In the genomic region with DNA sequence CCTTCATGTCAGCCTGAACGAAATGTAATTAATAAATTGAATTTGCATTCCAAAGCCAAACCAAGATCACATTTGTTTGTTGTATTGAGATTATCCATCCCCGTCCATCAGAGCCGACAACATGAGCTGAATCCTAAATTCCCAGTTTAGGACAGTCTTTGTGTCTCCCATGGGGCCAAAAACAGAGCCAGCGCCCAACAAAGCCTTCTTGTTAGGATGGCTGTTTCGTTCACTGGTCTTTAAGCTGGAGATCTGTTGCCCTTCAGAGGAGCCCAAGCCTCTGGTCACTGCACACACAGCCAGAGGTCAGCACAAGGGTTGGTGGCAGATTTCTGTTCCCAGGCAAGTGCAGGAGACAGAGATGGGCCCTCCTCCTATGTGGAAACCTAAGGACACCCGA, we compare ENCODE assay signal across 23 cellular contexts. TPM values are rescaled to one million over a fixed set of nuclear protein-coding genes. Genes with fewer than 3 reads are reported as not detected.
DNase-seq lines count a peak whose midpoint lies in the region; ATAC-seq and TF ChIP-seq lines count a peak whose summit lies in the region.
"Had no signal": no experiment of that assay in that cellular context is flagged by ENCODE, and none has a peak within 500 bp of the region (broad histone marks: within the 10 kb centered on the region; RNA-seq: fewer than 3 reads in every experiment).

No MANE protein-coding gene starts in this region.

- H3K36me3 ChIP-seq in gastroesophageal sphincter (peaks cover 0 to 3% of the 10 kb centered on the region in 2 donors), testis (ENCODE audit: low read depth, missing control alignments) (no peaks in the 10 kb centered on the region)
- H3K36me3 ChIP-seq: MG63 had no signal

- H3K27ac ChIP-seq in dorsolateral prefrontal cortex = peak overlapping the region in 58 of 59 donors; percentile 59 to 97 (median 87)
- no peak overlapping the region for H3K27ac ChIP-seq in gastroesophageal sphincter
- H3K27ac ChIP-seq in testis = no peak overlapping the region
- H3K27ac ChIP-seq: PC-9 had no signal

- no peaks in the 10 kb centered on the region for H3K9me3 ChIP-seq in gastroesophageal sphincter
- no peaks in the 10 kb centered on the region for H3K9me3 ChIP-seq in testis
- H3K9me3 ChIP-seq: MG63 had no signal

- TF ChIP-seq CTCF in dorsolateral prefrontal cortex (IDR thresholded peaks at IDR 0.05 in 54 of 56, conservative IDR thresholded peaks at IDR 0.05 in 2 of 56; ENCODE audit: low read depth in 1 of 56, partially characterized antibody in 56 of 56) (peak in 7 of 56 donors; percentile 8 to 34 (median 18)), gastroesophageal sphincter (IDR thresholded peaks at IDR 0.05) (no peak), testis (IDR thresholded peaks at IDR 0.05) (no peak)

- H3K4me3 ChIP-seq in dorsolateral prefrontal cortex (no peak overlapping the region), gastroesophageal sphincter (no peak overlapping the region), testis (no peak overlapping the region)
- H3K4me3 ChIP-seq: MG63, PC-9 had no signal

- ATAC-seq in gastroesophageal sphincter = no peak

- H3K27me3 ChIP-seq in dorsolateral prefrontal cortex (no peaks in the 10 kb centered on the region), gastroesophageal sphincter (peaks cover 5% of the 10 kb centered on the region), testis (no peaks in the 10 kb centered on the region)

- 77 to 93% methylated on average over 5 of the region's 6 CpGs for WGBS in gastroesophageal sphincter (ENCODE audit: low coverage in 1 of 2), 2 donors
- 86 to 92% methylated on average over 6 of the region's 6 CpGs for WGBS in testis, 2 donors

- H3K4me1 ChIP-seq in gastroesophageal sphincter = no peaks in the 10 kb centered on the region
- H3K4me1 ChIP-seq in testis = no peaks in the 10 kb centered on the region

- TF ChIP-seq EP300 in gastroesophageal sphincter (IDR thresholded peaks at IDR 0.05) = no peak

- DNase-seq in C1 segment of cervical spinal cord (lab: John Stamatoyannopoulos, UW) = peak in 10 of 14 donors; percentile 36 to 62 (median 41)
- DNase-seq in dorsolateral prefrontal cortex = peak in 8 of 10 donors; percentile 49 to 87 (median 76)
- peak; percentile 94 for DNase-seq in medulla oblongata (ENCODE audit: extremely low spot score)
- peak in 7 of 10 donors; percentile 56 to 96 (median 75) for DNase-seq in posterior cingulate gyrus
- no peak for DNase-seq in testis
- DNase-seq in amniotic stem cell (lab: John Stamatoyannopoulos, UW) = no peak
- DNase-seq in AG08395 (ENCODE audit: low spot score) = no peak
- DNase-seq: 8988T, AML-193, H7, MG63, NCI-H1417, NCI-H1694 treated with DMSO at 0.1 percent for 48 hours, NCI-H2107, NCI-H69, PC-9, RPMI8226, SHP77 had no signal

- TF ChIP-seq POLR2A in gastroesophageal sphincter (IDR thresholded peaks at IDR 0.05) (no peak), testis (IDR thresholded peaks at IDR 0.05) (no peak)

- intact Hi-C loops in dorsolateral prefrontal cortex (cut with DNase I) (loop anchor here (5.0 kb wide), 3 partner anchors 34 to 89 kb away; no protein-coding TSS in a partner anchor), posterior cingulate gyrus (cut with DNase I) (no loop called here), testis (cut with DNase I; ENCODE audit: low total_unique reads) (no loop called here)

RNA-seq across cellular contexts. Expression of a gene that starts 25.8 kb away (rescaled TPM):
- total RNA-seq in dorsolateral prefrontal cortex = 10 to 100 TPM; 16.1 to 61.7 (median 35.6) TPM
- 1 to 10 TPM in 1 of 4 donors, under 1 TPM in 3; 0.35 to 2.5 (median 0.73) TPM for total RNA-seq in gastroesophageal sphincter
- total RNA-seq in testis = 1 to 10 TPM; 3.0 to 6.1 TPM
- polyA plus RNA-seq in testis (ENCODE audit: insufficient read depth, low read depth, low replicate concordance) = 1.6 TPM
- total RNA-seq: Daoy, LHCN-M2, NCI-H460, PC-9 had no signal
- polyA plus RNA-seq: CD14-positive monocyte had no signal

RNA-seq across cellular contexts. Expression of a gene that starts 53.3 kb away (rescaled TPM):
- total RNA-seq in dorsolateral prefrontal cortex (10 to 100 TPM in 5 of 120 experiments, 1 to 10 TPM in 115; 1.5 to 14.9 (median 4.6) TPM), gastroesophageal sphincter (1 to 10 TPM in 2 of 4 donors, under 1 TPM in 2; 0.50 to 3.0 (median 1.2) TPM), testis (1 to 10 TPM; 5.3 to 7.6 TPM)
- polyA plus RNA-seq in testis (ENCODE audit: insufficient read depth, low read depth, low replicate concordance) = 8.3 TPM
- total RNA-seq: Daoy, LHCN-M2, NCI-H460, PC-9 had no signal

Comparison
In these comparisons a context has a peak if more than half of its experiments do, and no peak if none do; other contexts are left out.
1. DNase-seq: peak in C1 segment of cervical spinal cord (10 of 14), dorsolateral prefrontal cortex (8 of 10), medulla oblongata (single experiment) and posterior cingulate gyrus (7 of 10); none in testis (single experiment), amniotic stem cell (single experiment) and AG08395 (single experiment).
2. H3K27ac ChIP-seq: peak in dorsolateral prefrontal cortex (58 of 59); none in gastroesophageal sphincter (0 of 4) and testis (0 of 2).
3. intact Hi-C loops: an anchor here in dorsolateral prefrontal cortex (5.0 kb wide); none called in posterior cingulate gyrus and testis.